Comparison of ENCODE assay signal across 12 cellular contexts in the genomic region with DNA sequence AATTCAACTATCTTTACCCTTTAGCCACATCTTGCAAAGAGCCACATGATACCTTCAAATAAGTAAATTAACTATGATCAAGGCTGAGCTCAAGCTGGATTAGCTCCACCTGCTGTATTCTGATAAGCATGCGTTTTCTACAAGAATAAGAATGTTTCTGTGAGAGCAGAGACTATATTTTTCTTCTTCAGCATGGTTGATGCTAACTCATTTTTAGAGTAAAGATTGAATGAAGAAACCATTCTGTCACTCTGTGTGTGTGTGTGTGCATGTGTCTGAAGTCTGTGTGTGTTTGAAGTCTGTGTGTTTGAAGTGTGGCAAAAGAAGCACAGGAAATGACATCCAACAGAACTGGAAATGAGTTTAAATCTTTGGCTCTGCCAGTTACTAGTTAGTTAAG. TPM values are rescaled to one million over a fixed set of nuclear protein-coding genes. Genes with fewer than 3 reads are reported as not detected.
DNase-seq lines count a peak whose midpoint lies in the region; ATAC-seq and TF ChIP-seq lines count a peak whose summit lies in the region.
"Had no signal": no experiment of that assay in that cellular context is flagged by ENCODE, and none has a peak within 500 bp of the region (broad histone marks: within the 10 kb centered on the region; RNA-seq: fewer than 3 reads in every experiment).

No MANE protein-coding gene starts in this region.

- no peak for ATAC-seq in GM19463 (IDR thresholded peaks at IDR 0.05; ENCODE audit: unreplicated experiment)

- 0 out of 2 replicates have a peak, but pooled peaks have one; percentile 12 for TF ChIP-seq CTCF in BJ (IDR thresholded peaks at IDR 0.05; ENCODE audit: insufficient read depth, low read depth, low read length)

- CTCF ChIA-PET in BJ (lab: Yijun Ruan, JAX) = interaction anchor here (0.7 kb wide), 1 partner anchor 314 kb away, joined by 3 read pairs; no protein-coding TSS in a partner anchor

- no peaks in the 10 kb centered on the region for H4K20me1 ChIP-seq in GM23248 (ENCODE audit: insufficient read depth)

- 56 to 65% methylated on average over 1 of the region's 1 CpG for WGBS in GM23248 (ENCODE audit: low coverage in 1 of 2, low lambda C conversion rate in 2 of 2, missing lambda C conversion rate in 2 of 2), 2 experiments

- peaks cover 38% of the 10 kb centered on the region for H3F3A ChIP-seq in GM23248 (ENCODE audit: insufficient read depth)

- no peaks in the 10 kb centered on the region for H3K79me2 ChIP-seq in GM23248 (ENCODE audit: insufficient read depth)

- H2AFZ ChIP-seq in GM23248 = peak overlapping the region; percentile 5; the same call in 1 of the 2 replicates

- no peak for DNase-seq in BJ (ENCODE audit: low read depth)
- no peak for DNase-seq in GM23248
- DNase-seq in RPMI7951 (ENCODE audit: low read depth) = peak; percentile 23
- DNase-seq in epithelial cell of prostate (ENCODE audit: low read depth, low spot score) = no peak
- DNase-seq in HuH-7.5 (ENCODE audit: low spot score) = no peak
- DNase-seq in SHP77 (lab: John Stamatoyannopoulos, UW) = no peak
- DNase-seq in MG63 = no peak
- DNase-seq: NCI-H345, spleen, stomach had no signal

- H3K9ac ChIP-seq in GM23248 = no peak overlapping the region

- H3K36me3 ChIP-seq in BJ (ENCODE audit: control insufficient read depth, insufficient read depth, low read length) (no peaks in the 10 kb centered on the region), GM23248 (ENCODE audit: low read depth) (no peaks in the 10 kb centered on the region), MG63 (no peaks in the 10 kb centered on the region)
- H3K36me3 ChIP-seq: spleen, stomach had no signal

- no peaks in the 10 kb centered on the region for H3K27me3 ChIP-seq in BJ (ENCODE audit: control insufficient read depth, insufficient read depth, low read length)
- H3K27me3 ChIP-seq in GM23248 (replicated peaks; ENCODE audit: insufficient read depth) = no peaks in the 10 kb centered on the region
- no peaks in the 10 kb centered on the region for H3K27me3 ChIP-seq in MG63
- H3K27me3 ChIP-seq: spleen, stomach had no signal

- H3K4me2 ChIP-seq in GM23248 (ENCODE audit: unreplicated experiment) = no peak overlapping the region

- H3K27ac ChIP-seq in GM23248 (no peak overlapping the region), epithelial cell of prostate (peak overlapping the region; percentile 81)
- H3K27ac ChIP-seq: spleen, stomach had no signal

- no peaks in the 10 kb centered on the region for H3K9me3 ChIP-seq in GM23248 (ENCODE audit: low read depth)
- H3K9me3 ChIP-seq in MG63 = 0 out of 2 replicates have a peak, but pooled peaks cover 5% of the 10 kb centered on the region
- H3K9me3 ChIP-seq: spleen, stomach had no signal

- H3K4me1 ChIP-seq in GM23248 (ENCODE audit: insufficient read depth) = peaks cover 53% of the 10 kb centered on the region
- H3K4me1 ChIP-seq: spleen, stomach had no signal

- H3K9me2 ChIP-seq in GM23248 (ENCODE audit: insufficient read depth) = no peaks in the 10 kb centered on the region

- no peak overlapping the region for H3K4me3 ChIP-seq in BJ (ENCODE audit: low read depth, low read length)
- no peak overlapping the region for H3K4me3 ChIP-seq in GM23248
- no peak overlapping the region for H3K4me3 ChIP-seq in MG63
- H3K4me3 ChIP-seq: spleen, stomach had no signal

- in situ Hi-C loops in GM23248 (cut with MboI) = no loop called here

- POLR2A ChIA-PET in BJ (lab: Charles Lee) = no interaction called here

RNA-seq across cellular contexts. Expression of a gene that starts 12.0 kb away (rescaled TPM):
- 253 and 302 TPM in 2 replicates for polyA plus RNA-seq in BJ (2011; rRNA removed)
- polyA minus RNA-seq in BJ (2011; rRNA and poly(A)+ RNA removed) = 109 and 185 TPM in 2 replicates
- 117 and 118 TPM in 2 replicates for total RNA-seq in GM23248 (2014; rRNA removed; shearing (Covaris generic))
- polyA plus RNA-seq in GM23248 (2016; fragmentation: Nextera tagmentation; extraction: Ambion mirVana) = 121 and 127 TPM in 2 replicates
- 10.9 and 13.3 TPM in 2 replicates for total RNA-seq in RPMI7951 (2014; rRNA removed; shearing (Covaris generic))
- total RNA-seq in MG63 (2014; rRNA removed; shearing (Covaris generic); ENCODE audit: low replicate concordance) = 57.3 and 72.7 TPM in 2 replicates

RNA-seq across cellular contexts. Expression of a gene that starts 14.0 kb away (rescaled TPM):
- not detected in 2 replicates for polyA plus RNA-seq in BJ (2011; rRNA removed)
- not detected in 2 replicates for polyA minus RNA-seq in BJ (2011; rRNA and poly(A)+ RNA removed)
- not detected in 2 replicates for total RNA-seq in GM23248 (2014; rRNA removed; shearing (Covaris generic))
- polyA plus RNA-seq in GM23248 (2016; fragmentation: Nextera tagmentation; extraction: Ambion mirVana) = not detected in 2 replicates
- not detected in 2 replicates for total RNA-seq in RPMI7951 (2014; rRNA removed; shearing (Covaris generic))
- not detected in 2 replicates for total RNA-seq in MG63 (2014; rRNA removed; shearing (Covaris generic); ENCODE audit: low replicate concordance)
- total RNA-seq: spleen; stomach; T-helper 2 cell treated with Interferon-gamma antibody and Interleukin-4, amounts not matched to agents 100 ng/mL and 5 ng/mL, for 36 hours had no signal
- polyA plus RNA-seq: spleen had no signal

RNA-seq across cellular contexts. Expression of a gene that starts 16.4 kb away (rescaled TPM):
- polyA plus RNA-seq in BJ (2011; rRNA removed) (0.11 TPM in 1 of 2 replicates, not detected in the other), GM23248 (2016; fragmentation: Nextera tagmentation; extraction: Ambion mirVana) (0.33 TPM in 1 of 2 replicates, not detected in the other)
- not detected in 2 replicates for polyA minus RNA-seq in BJ (2011; rRNA and poly(A)+ RNA removed)
- not detected in 2 replicates for total RNA-seq in GM23248 (2014; rRNA removed; shearing (Covaris generic))
- total RNA-seq in RPMI7951 (2014; rRNA removed; shearing (Covaris generic)) = 0.78 TPM in 1 of 2 replicates, not detected in the other
- not detected in 2 replicates for total RNA-seq in MG63 (2014; rRNA removed; shearing (Covaris generic); ENCODE audit: low replicate concordance)
- total RNA-seq: spleen; stomach; T-helper 2 cell treated with Interferon-gamma antibody and Interleukin-4, amounts not matched to agents 100 ng/mL and 5 ng/mL, for 36 hours had no signal
- polyA plus RNA-seq: spleen, stomach had no signal
